Comparison of ENCODE assay signal across 14 cellular contexts in the genomic region with DNA sequence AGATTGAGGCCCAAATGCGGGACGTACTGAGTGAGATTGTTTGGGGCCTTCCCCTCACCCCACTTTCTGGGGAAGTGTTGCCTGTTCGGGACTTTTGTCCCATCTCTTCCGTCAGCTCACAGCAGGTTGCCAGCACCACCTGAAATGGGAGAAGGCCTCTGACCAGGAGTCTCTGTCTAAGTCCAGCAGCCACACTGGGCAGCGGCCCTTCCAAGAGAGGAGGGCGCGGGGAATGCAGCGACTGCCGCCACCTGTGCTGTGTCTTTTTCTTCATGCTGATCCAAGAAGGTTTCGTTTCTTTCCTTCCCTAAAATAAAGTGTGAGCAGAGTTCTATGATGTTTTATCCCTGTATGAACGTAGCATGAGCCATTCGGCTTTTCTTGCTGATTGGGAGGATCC.
DNase-seq lines count a peak whose midpoint lies in the region; ATAC-seq and TF ChIP-seq lines count a peak whose summit lies in the region.
"Had no signal": no experiment of that assay in that cellular context is flagged by ENCODE, and none has a peak within 500 bp of the region (broad histone marks: within the 10 kb centered on the region; RNA-seq: fewer than 3 reads in every experiment).

No MANE protein-coding gene starts in this region.

- H3K4me1 Mint-ChIP-seq in T-helper 17 cell (peaks cover 38% of the 10 kb centered on the region), nephron (peaks cover 32% of the 10 kb centered on the region), osteocyte (ENCODE audit: unreplicated experiment) (peaks cover 14% of the 10 kb centered on the region)
- peaks cover 11 to 41% (median 25%) of the 10 kb centered on the region in 4 donors for H3K4me1 Mint-ChIP-seq in CD4-positive, alpha-beta memory T cell

- DNase-seq in T-helper 17 cell: no peak
- peak; percentile 41 for DNase-seq in posterior vena cava (ENCODE audit: low spot score)
- no peak for DNase-seq in osteocyte (ENCODE audit: extremely low spot score, unreplicated experiment)
- DNase-seq in CD4-positive, alpha-beta memory T cell: no peak
- no peak for DNase-seq in upper lobe of right lung
- DNase-seq: 8988T; C1 segment of cervical spinal cord; Calu3; CD8-positive, alpha-beta T cell; DMS79 treated with DMSO at 0.1 percent for 48 hours; GF-D8; H9 had no signal

- H3K4me3 Mint-ChIP-seq in T-helper 17 cell: no peak overlapping the region
- no peak overlapping the region for H3K4me3 Mint-ChIP-seq in nephron
- no peak overlapping the region for H3K4me3 Mint-ChIP-seq in osteocyte (ENCODE audit: unreplicated experiment)
- no peak overlapping the region for H3K4me3 Mint-ChIP-seq in CD4-positive, alpha-beta memory T cell
- H3K4me3 Mint-ChIP-seq: CD8-positive, alpha-beta T cell; H9 had no signal

- 0 out of 2 replicates have a peak, but pooled peaks cover 9% of the 10 kb centered on the region for H4K20me1 ChIP-seq in BLaER1

- H3K4me3 ChIP-seq in BLaER1 (no peak overlapping the region), upper lobe of right lung (no peak overlapping the region)
- no peak overlapping the region for H3K4me3 ChIP-seq in CD4-positive, alpha-beta memory T cell (ENCODE audit: low read length in 2 of 2)

- POLR2A ChIA-PET in CD4-positive, alpha-beta memory T cell (lab: Charles Lee; ENCODE audit: partially characterized antibody): no interaction called here

- CTCF ChIA-PET in CD4-positive, alpha-beta memory T cell (lab: Charles Lee; ENCODE audit: partially characterized antibody): no interaction called here

- H3K27ac Mint-ChIP-seq in T-helper 17 cell: peak overlapping the region; percentile 39
- H3K27ac Mint-ChIP-seq in nephron: peak overlapping the region; percentile 10 to 36 (median 20)
- H3K27ac Mint-ChIP-seq in osteocyte (ENCODE audit: unreplicated experiment): no peak overlapping the region
- no peak overlapping the region for H3K27ac Mint-ChIP-seq in CD4-positive, alpha-beta memory T cell
- H3K27ac Mint-ChIP-seq: CD8-positive, alpha-beta T cell had no signal

- no peak for TF ChIP-seq CTCF in nephron (IDR thresholded peaks at IDR 0.05; ENCODE audit: unreplicated experiment in 3 of 3)
- TF ChIP-seq CTCF in osteocyte (IDR thresholded peaks at IDR 0.05): no peak
- TF ChIP-seq CTCF in upper lobe of right lung (IDR thresholded peaks at IDR 0.05): no peak

- H3K36me3 Mint-ChIP-seq in T-helper 17 cell (ENCODE audit: low read depth): peaks cover 7% of the 10 kb centered on the region
- H3K36me3 Mint-ChIP-seq in nephron (ENCODE audit: low read depth): peaks cover 37% of the 10 kb centered on the region
- peaks cover 24% of the 10 kb centered on the region for H3K36me3 Mint-ChIP-seq in osteocyte (ENCODE audit: unreplicated experiment)
- peaks cover 2 to 7% of the 10 kb centered on the region in 2 donors for H3K36me3 Mint-ChIP-seq in CD4-positive, alpha-beta memory T cell

- no peaks in the 10 kb centered on the region for H3K27me3 ChIP-seq in BLaER1
- H3K27me3 ChIP-seq in CD4-positive, alpha-beta memory T cell (ENCODE audit: insufficient read depth, low read length): no peaks in the 10 kb centered on the region
- H3K27me3 ChIP-seq in upper lobe of right lung: no peaks in the 10 kb centered on the region

- intact Hi-C loops in posterior vena cava (cut with DNase I) (no loop called here), upper lobe of right lung (cut with DNase I) (no loop called here)
- intact Hi-C loops in CD4-positive, alpha-beta memory T cell (cut with micrococcal nuclease): no loop called here

- H3K9ac ChIP-seq in BLaER1: no peak overlapping the region

- H3K27ac ChIP-seq in BLaER1 (no peak overlapping the region), upper lobe of right lung (no peak overlapping the region)
- H3K27ac ChIP-seq in CD4-positive, alpha-beta memory T cell (ENCODE audit: low read depth, low read length): no peak overlapping the region

- H3K4me1 ChIP-seq in BLaER1: peaks cover 50% of the 10 kb centered on the region
- H3K4me1 ChIP-seq in CD4-positive, alpha-beta memory T cell (ENCODE audit: insufficient read depth, low read length): peaks cover 13% of the 10 kb centered on the region
- no peaks in the 10 kb centered on the region for H3K4me1 ChIP-seq in upper lobe of right lung

- H3K9me3 Mint-ChIP-seq in nephron (no peaks in the 10 kb centered on the region), osteocyte (ENCODE audit: unreplicated experiment) (no peaks in the 10 kb centered on the region)
- no peaks in the 10 kb centered on the region for H3K9me3 Mint-ChIP-seq in CD4-positive, alpha-beta memory T cell
- H3K9me3 Mint-ChIP-seq: CD8-positive, alpha-beta T cell had no signal

- H3K9me3 ChIP-seq in BLaER1 (peaks cover 12% of the 10 kb centered on the region), T-helper 17 cell (ENCODE audit: control insufficient read depth, low read length, poor library complexity, severe bottlenecking) (no peaks in the 10 kb centered on the region), upper lobe of right lung (no peaks in the 10 kb centered on the region)
- H3K9me3 ChIP-seq in CD4-positive, alpha-beta memory T cell (ENCODE audit: control insufficient read depth in 1 of 2, low read length in 2 of 2): no peaks in the 10 kb centered on the region

- H3K36me3 ChIP-seq in BLaER1 (peaks cover 16% of the 10 kb centered on the region; the same call in 1 of the 2 replicates), upper lobe of right lung (peaks cover 3% of the 10 kb centered on the region)
- no peaks in the 10 kb centered on the region for H3K36me3 ChIP-seq in CD4-positive, alpha-beta memory T cell (ENCODE audit: insufficient read depth, low read length)

- H3K4me2 ChIP-seq in BLaER1: peak overlapping the region; percentile 75; the same call in 1 of the 2 replicates

- H3K27me3 Mint-ChIP-seq in T-helper 17 cell (no peaks in the 10 kb centered on the region), nephron (ENCODE audit: low read depth) (no peaks in the 10 kb centered on the region), osteocyte (ENCODE audit: unreplicated experiment) (no peaks in the 10 kb centered on the region)
- no peaks in the 10 kb centered on the region for H3K27me3 Mint-ChIP-seq in CD4-positive, alpha-beta memory T cell

- no peak for ATAC-seq in T-helper 17 cell
- no peak for ATAC-seq in upper lobe of right lung
- ATAC-seq: CD8-positive, alpha-beta T cell had no signal

Comparison
In these comparisons a context has a peak if more than half of its experiments do, and no peak if none do; other contexts are left out.
1. H3K27ac Mint-ChIP-seq: peak in T-helper 17 cell (single experiment) and nephron (3 of 3); none in osteocyte (single experiment) and CD4-positive, alpha-beta memory T cell (0 of 7).